Comparison of ENCODE assay signal across 10 cellular contexts in the genomic region with DNA sequence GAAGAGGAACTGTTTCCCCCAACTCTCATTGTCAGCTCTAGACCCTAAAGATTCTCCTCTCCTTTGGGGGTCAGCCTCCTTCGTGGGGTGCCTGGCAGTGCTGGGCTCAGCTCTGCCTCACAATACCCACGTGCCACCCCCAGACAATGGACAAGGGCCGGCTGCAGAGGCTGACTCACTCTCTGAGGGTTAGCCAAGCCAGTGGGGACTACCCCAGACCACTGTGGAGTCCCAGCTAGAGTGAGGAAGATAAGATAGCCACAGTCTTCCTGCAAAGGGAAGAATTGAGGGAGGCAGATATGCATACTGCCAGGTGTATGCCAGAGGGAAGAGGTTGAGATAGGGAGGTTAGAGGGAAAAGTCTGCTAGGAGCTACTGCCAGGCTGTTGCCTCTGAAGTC. TPM values are rescaled to one million over a fixed set of nuclear protein-coding genes. Genes with fewer than 3 reads are reported as not detected.
A peak's percentile ranks its signal among the peaks of the same experiment; 100 is the strongest.
DNase-seq lines count a peak whose midpoint lies in the region; ATAC-seq and TF ChIP-seq lines count a peak whose summit lies in the region.
"Had no signal": no experiment of that assay in that cellular context is flagged by ENCODE, and none has a peak within 500 bp of the region (broad histone marks: within the 10 kb centered on the region; RNA-seq: fewer than 3 reads in every experiment).

No MANE protein-coding gene starts in this region.

- H3K4me2 ChIP-seq in SK-N-SH = no peak overlapping the region

- no peaks in the 10 kb centered on the region for H3K36me3 ChIP-seq in right atrium auricular region
- H3K36me3 ChIP-seq in breast epithelium = no peaks in the 10 kb centered on the region
- no peaks in the 10 kb centered on the region for H3K36me3 ChIP-seq in aorta (ENCODE audit: control insufficient read depth in 1 of 2, insufficient read depth in 2 of 2, low read length in 1 of 2)
- no peaks in the 10 kb centered on the region for H3K36me3 ChIP-seq in SK-N-SH (replicated peaks in 1 of 2; ENCODE audit: control insufficient read depth in 1 of 2, insufficient read depth in 2 of 2, low read length in 1 of 2)

- no peaks in the 10 kb centered on the region for H4K20me1 ChIP-seq in SK-N-SH (ENCODE audit: insufficient read depth)

- H3K27me3 ChIP-seq in right atrium auricular region (no peaks in the 10 kb centered on the region), breast epithelium (no peaks in the 10 kb centered on the region), aorta (ENCODE audit: control insufficient read depth in 1 of 2, insufficient read depth in 2 of 2, low read length in 1 of 2) (no peaks in the 10 kb centered on the region), SK-N-SH (ENCODE audit: insufficient read depth) (no peaks in the 10 kb centered on the region)

- no peak for TF ChIP-seq EP300 in SK-N-SH (IDR thresholded peaks at IDR 0.05; ENCODE audit: borderline replicate concordance in 1 of 2, low read depth in 1 of 2, low read length in 1 of 2)

- POLR2A ChIA-PET in activated CD8-positive, alpha-beta T cell treated with anti-CD3 and anti-CD28 coated beads, Interleukin-2, amount 10 ng/mL, durations not matched to agents 7 days and 5 days (lab: Charles Lee) = interaction anchor here (1.0 to 6.7 kb wide), 2 partner anchors 9 to 104 kb away, joined by 3 to 46 read pairs; no protein-coding TSS in a partner anchor
- POLR2A ChIA-PET in SK-N-SH (lab: Yijun Ruan, JAX) = interaction anchor here (1.2 kb wide), 3 partner anchors 10 to 104 kb away, joined by 3 to 7 read pairs (median 6); no protein-coding TSS in a partner anchor

- no peaks in the 10 kb centered on the region for H3K9me2 ChIP-seq in SK-N-SH

- 40% methylated on average over 3 of the region's 3 CpGs for WGBS in aorta, 2 donors
- 40% methylated on average over 3 of the region's 3 CpGs for WGBS in SK-N-SH (ENCODE audit: low lambda C conversion rate)

- H3K27me3 Mint-ChIP-seq in activated CD8-positive, alpha-beta T cell treated with anti-CD3 and anti-CD28 coated beads, Interleukin-2, amount 10 ng/mL, durations not matched to agents 7 days and 5 days (ENCODE audit: low read depth) = peaks cover 31% of the 10 kb centered on the region

- no peak for TF ChIP-seq CTCF in right atrium auricular region (IDR thresholded peaks at IDR 0.05)
- no peak for TF ChIP-seq CTCF in breast epithelium (IDR thresholded peaks at IDR 0.05)
- TF ChIP-seq CTCF in SK-N-SH (IDR thresholded peaks at IDR 0.05) = no peak

- H3K27ac ChIP-seq in right atrium auricular region (peak overlapping the region; percentile 26 to 62), breast epithelium (peak overlapping the region; percentile 73 to 93), aorta (ENCODE audit: low read depth in 1 of 2, low read length in 2 of 2) (no peak overlapping the region), SK-N-SH (ENCODE audit: low read depth in 2 of 2, low read length in 1 of 2) (no peak overlapping the region)

- no peak for TF ChIP-seq RAD21 in SK-N-SH (IDR thresholded peaks at IDR 0.05; ENCODE audit: low read length)

- no peaks in the 10 kb centered on the region for H3K79me2 ChIP-seq in SK-N-SH (ENCODE audit: insufficient read depth)

- H3K4me1 ChIP-seq in right atrium auricular region (peaks cover 0 to 72% of the 10 kb centered on the region in 2 donors), breast epithelium (peaks cover 0 to 18% of the 10 kb centered on the region in 2 donors), aorta (ENCODE audit: control insufficient read depth in 1 of 2, insufficient read depth in 2 of 2, low read length in 2 of 2) (no peaks in the 10 kb centered on the region), SK-N-SH (ENCODE audit: control insufficient read depth in 1 of 2, insufficient read depth in 2 of 2, low read depth in 1 of 2, low read length in 1 of 2) (peaks cover 9 to 29% of the 10 kb centered on the region in 2 experiments; a peak in 3 of 4 replicates)

- ATAC-seq in Right ventricle myocardium inferior (no peak), aorta (ENCODE audit: low FRiP score) (peak; percentile 12), GM19395 (IDR thresholded peaks at IDR 0.05; ENCODE audit: unreplicated experiment) (no peak)
- no peak for ATAC-seq in activated CD8-positive, alpha-beta T cell treated with anti-CD3 and anti-CD28 coated beads, Interleukin-2, amount 10 ng/mL, durations not matched to agents 7 days and 5 days

- intact Hi-C loops in Right ventricle myocardium inferior (cut with DNase I) (no loop called here), breast epithelium (cut with DNase I; ENCODE audit: low total_unique reads) (loop anchor here (10.0 kb wide), 1 partner anchor 477 kb away; no protein-coding TSS in a partner anchor), aorta (cut with DNase I) (loop anchor here in 1 of 2 donors (5.0 kb wide), 1 partner anchor 49 kb away; no protein-coding TSS in a partner anchor)

- no peak for TF ChIP-seq POLR2A in breast epithelium (IDR thresholded peaks at IDR 0.05)

- DNase-seq in right atrium auricular region (ENCODE audit: low spot score) (no peak), Right ventricle myocardium inferior (ENCODE audit: missing footprints) (no peak), breast epithelium (ENCODE audit: low spot score in 2 of 2) (no peak), medulla oblongata (ENCODE audit: extremely low spot score) (peak; percentile 94), aorta (no peak), SK-N-SH (no peak)
- DNase-seq in activated CD8-positive, alpha-beta T cell treated with anti-CD3 and anti-CD28 coated beads, Interleukin-2, amount 10 ng/mL, durations not matched to agents 7 days and 5 days = no peak
- DNase-seq: NCI-H2029 treated with DMSO at 0.1 percent for 48 hours had no signal

- H3K4me1 Mint-ChIP-seq in activated CD8-positive, alpha-beta T cell treated with anti-CD3 and anti-CD28 coated beads, Interleukin-2, amount 10 ng/mL, durations not matched to agents 7 days and 5 days (ENCODE audit: low read depth) = peaks cover 16% of the 10 kb centered on the region

- no peak overlapping the region for H3K27ac Mint-ChIP-seq in activated CD8-positive, alpha-beta T cell treated with anti-CD3 and anti-CD28 coated beads, Interleukin-2, amount 10 ng/mL, durations not matched to agents 7 days and 5 days

- H3K9me3 Mint-ChIP-seq in activated CD8-positive, alpha-beta T cell treated with anti-CD3 and anti-CD28 coated beads, Interleukin-2, amount 10 ng/mL, durations not matched to agents 7 days and 5 days (ENCODE audit: insufficient read depth) = no peaks in the 10 kb centered on the region
- H3K9me3 Mint-ChIP-seq: brain had no signal

- peaks cover 5% of the 10 kb centered on the region for H3F3A ChIP-seq in SK-N-SH (replicated peaks; ENCODE audit: insufficient read depth)

- no peak overlapping the region for H3K4me3 Mint-ChIP-seq in activated CD8-positive, alpha-beta T cell treated with anti-CD3 and anti-CD28 coated beads, Interleukin-2, amount 10 ng/mL, durations not matched to agents 7 days and 5 days

- CTCF ChIA-PET in activated CD8-positive, alpha-beta T cell treated with anti-CD3 and anti-CD28 coated beads, Interleukin-2, amount 10 ng/mL, durations not matched to agents 7 days and 5 days (lab: Charles Lee) = interaction anchor here (0.6 to 2.3 kb wide), 10 partner anchors 9 to 477 kb away, joined by 3 to 9 read pairs (median 3); no protein-coding TSS in a partner anchor
- CTCF ChIA-PET in SK-N-SH (lab: Yijun Ruan, JAX) = interaction anchor here (0.6 to 10.3 kb wide), 9 partner anchors 8 to 477 kb away, joined by 3 to 112 read pairs (median 4); no protein-coding TSS in a partner anchor

- no peak overlapping the region for H2AFZ ChIP-seq in SK-N-SH (ENCODE audit: low read depth)

- H3K36me3 Mint-ChIP-seq in activated CD8-positive, alpha-beta T cell treated with anti-CD3 and anti-CD28 coated beads, Interleukin-2, amount 10 ng/mL, durations not matched to agents 7 days and 5 days (ENCODE audit: low read depth) = no peaks in the 10 kb centered on the region
- H3K36me3 Mint-ChIP-seq: brain had no signal

- H3K9ac ChIP-seq in SK-N-SH = no peak overlapping the region

- no peaks in the 10 kb centered on the region for H3K9me3 ChIP-seq in right atrium auricular region
- H3K9me3 ChIP-seq in breast epithelium = no peaks in the 10 kb centered on the region
- no peaks in the 10 kb centered on the region for H3K9me3 ChIP-seq in aorta (ENCODE audit: control insufficient read depth, low read length)
- H3K9me3 ChIP-seq in SK-N-SH = no peaks in the 10 kb centered on the region

- H3K4me3 ChIP-seq in right atrium auricular region = no peak overlapping the region
- H3K4me3 ChIP-seq in breast epithelium = peak overlapping the region in 2 of 3 donors; percentile 25 to 27
- H3K4me3 ChIP-seq in aorta (ENCODE audit: low read length in 2 of 2) = no peak overlapping the region
- no peak overlapping the region for H3K4me3 ChIP-seq in SK-N-SH (ENCODE audit: low read depth in 2 of 2, low read length in 1 of 2)

TF ChIP-seq in SK-N-SH, 30 proteins besides CTCF, POLR2A, EP300 and RAD21 (continues in another document):
- no peak for TF ChIP-seq TAF1 (IDR thresholded peaks at IDR 0.05; ENCODE audit: borderline replicate concordance, low read depth, low read length)
- no peak for TF ChIP-seq GABPA (IDR thresholded peaks at IDR 0.05; ENCODE audit: low read depth)
- TF ChIP-seq, protein P1, sequence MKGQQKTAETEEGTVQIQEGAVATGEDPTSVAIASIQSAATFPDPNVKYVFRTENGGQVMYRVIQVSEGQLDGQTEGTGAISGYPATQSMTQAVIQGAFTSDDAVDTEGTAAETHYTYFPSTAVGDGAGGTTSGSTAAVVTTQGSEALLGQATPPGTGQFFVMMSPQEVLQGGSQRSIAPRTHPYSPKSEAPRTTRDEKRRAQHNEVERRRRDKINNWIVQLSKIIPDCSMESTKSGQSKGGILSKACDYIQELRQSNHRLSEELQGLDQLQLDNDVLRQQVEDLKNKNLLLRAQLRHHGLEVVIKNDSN (IDR thresholded peaks at IDR 0.05; ENCODE audit: borderline replicate concordance, low read depth) = no peak
- TF ChIP-seq YY1 (IDR thresholded peaks at IDR 0.05; ENCODE audit: low read depth) = no peak

RNA-seq across cellular contexts. Expression of a gene that starts 13.5 kb away (rescaled TPM):
- total RNA-seq in right atrium auricular region = 10 to 100 TPM; 13.9 TPM
- 14.3 TPM for total RNA-seq in Right ventricle myocardium inferior
- total RNA-seq in breast epithelium = 10 to 100 TPM; 35.7 to 53.6 (median 42.7) TPM
- 10 to 100 TPM; 38.7 to 38.8 TPM for total RNA-seq in aorta
- 10 to 100 TPM; 14.0 to 17.7 TPM for polyA plus RNA-seq in aorta
- total RNA-seq in activated CD8-positive, alpha-beta T cell treated with anti-CD3 and anti-CD28 coated beads, Interleukin-2, amount 10 ng/mL, durations not matched to agents 7 days and 5 days = 10 to 100 TPM; 47.7 to 48.6 TPM
- 23.3 and 30.4 TPM in 2 replicates for polyA plus RNA-seq in SK-N-SH (2012; rRNA removed)
- polyA plus RNA-seq in SK-N-SH (2012; cell fraction: cytosol; rRNA removed) = 14.9 and 19.0 TPM in 2 replicates
- 78.4 and 88.5 TPM in 2 replicates for polyA plus RNA-seq in SK-N-SH (2012; cell fraction: nucleus; rRNA removed)

RNA-seq across cellular contexts. Expression of a gene that starts 39.7 kb away (rescaled TPM):
- total RNA-seq in right atrium auricular region = under 1 TPM in 1 of 2 donors, not detected in 1; 0.08 TPM
- total RNA-seq in Right ventricle myocardium inferior = not detected
- under 1 TPM; under 0.01 to 0.33 (median 0.32) TPM for total RNA-seq in breast epithelium
- total RNA-seq in aorta = not detected
- polyA plus RNA-seq in aorta = not detected
- under 1 TPM; 0.08 to 0.18 TPM for total RNA-seq in activated CD8-positive, alpha-beta T cell treated with anti-CD3 and anti-CD28 coated beads, Interleukin-2, amount 10 ng/mL, durations not matched to agents 7 days and 5 days
- not detected in 2 replicates for polyA plus RNA-seq in SK-N-SH (2012; rRNA removed)
- polyA plus RNA-seq in SK-N-SH (2012; cell fraction: cytosol; rRNA removed) = 0.01 TPM in 2 replicates
- polyA plus RNA-seq in SK-N-SH (2012; cell fraction: nucleus; rRNA removed) = 0.05 TPM in 1 of 2 replicates, not detected in the other

Comparison
In these comparisons a context has a peak if more than half of its experiments do, and no peak if none do; other contexts are left out.
1. H3K27ac ChIP-seq: peak in right atrium auricular region (2 of 2) and breast epithelium (2 of 2); none in aorta (0 of 2) and SK-N-SH (0 of 2).
2. H3K4me3 ChIP-seq: peak in breast epithelium (2 of 3); none in right atrium auricular region (0 of 2), aorta (0 of 2) and SK-N-SH (0 of 2).